Comparison of ENCODE assay signal across 1 cellular context in genomic region chr1:32221980-32222751, GRCh38.
TF ChIP-seq lines count a peak whose summit lies in the region.

Gene EIF3I, plus strand, starts transcription at chr1:32222407. Its CDS starts 35 bp downstream, at chr1:32222442.
Gene TMEM234, minus strand, starts transcription at chr1:32222353. Its CDS starts 31 bp downstream, at chr1:32222322.

TF ChIP-seq in HepG2, 621 proteins besides CTCF, POLR2A, EP300 and RAD21 (continued from another document and continues in another):
- TF ChIP-seq ZNF407 (CRISPR knock-in tag; IDR thresholded peaks at IDR 0.05; ENCODE audit: not compliant biosample characterization), result no peak
- peak; percentile 70 for TF ChIP-seq SP2 (CRISPR knock-in tag; IDR thresholded peaks at IDR 0.05)
- no peak for TF ChIP-seq IKZF1 (IDR thresholded peaks at IDR 0.05)
- TF ChIP-seq ZNF569 (CRISPR knock-in tag; IDR thresholded peaks at IDR 0.05; ENCODE audit: borderline replicate concordance), result no peak
- TF ChIP-seq AFF4 (CRISPR knock-in tag; IDR thresholded peaks at IDR 0.05), result no peak
- TF ChIP-seq ZBTB33 (CRISPR knock-in tag; IDR thresholded peaks at IDR 0.05), result no peak
- TF ChIP-seq TBX2 (CRISPR knock-in tag; IDR thresholded peaks at IDR 0.05; ENCODE audit: borderline replicate concordance), result no peak
- peak; percentile 51; the same call in 1 of the 2 replicates for TF ChIP-seq UBTF (CRISPR knock-in tag; IDR thresholded peaks at IDR 0.05)
- 0 out of 2 replicates have a peak, but pooled peaks have one; percentile 4 for TF ChIP-seq HNF4A (CRISPR knock-in tag; IDR thresholded peaks at IDR 0.05)
- peak; percentile 66; the same call in 1 of the 2 replicates for TF ChIP-seq DMAP1 (CRISPR knock-in tag; IDR thresholded peaks at IDR 0.05)
- TF ChIP-seq ZNF749 (CRISPR knock-in tag; IDR thresholded peaks at IDR 0.05; ENCODE audit: borderline replicate concordance), result no peak
- peak; percentile 17; the same call in 1 of the 2 replicates for TF ChIP-seq TFAP4 (IDR thresholded peaks at IDR 0.05; ENCODE audit: borderline replicate concordance, low read depth)
- TF ChIP-seq ZBTB2 (CRISPR knock-in tag; IDR thresholded peaks at IDR 0.05; ENCODE audit: low read depth), result peak; percentile 52; the same call in 1 of the 2 replicates
- no peak for TF ChIP-seq MIXL1 (CRISPR knock-in tag; IDR thresholded peaks at IDR 0.05)
- TF ChIP-seq NPAS2 (CRISPR knock-in tag; IDR thresholded peaks at IDR 0.05; ENCODE audit: borderline replicate concordance), result no peak
- no peak for TF ChIP-seq ZNF367 (CRISPR knock-in tag; IDR thresholded peaks at IDR 0.05; ENCODE audit: borderline replicate concordance)
- TF ChIP-seq ZUFSP (CRISPR knock-in tag; IDR thresholded peaks at IDR 0.05; ENCODE audit: borderline replicate concordance), result no peak
- peak; percentile 50; the same call in 1 of the 2 replicates for TF ChIP-seq ZFP91 (CRISPR knock-in tag; IDR thresholded peaks at IDR 0.05; ENCODE audit: borderline replicate concordance)
- peak; percentile 40 for TF ChIP-seq NRL (CRISPR knock-in tag; IDR thresholded peaks at IDR 0.05; ENCODE audit: borderline replicate concordance)
- no peak for TF ChIP-seq HMGA1 (CRISPR knock-in tag; conservative IDR thresholded peaks at IDR 0.05)
- TF ChIP-seq MYPOP (CRISPR knock-in tag; IDR thresholded peaks at IDR 0.05), result no peak
- 0 out of 2 replicates have a peak, but pooled peaks have one; percentile 21 for TF ChIP-seq ZFP82 (CRISPR knock-in tag; IDR thresholded peaks at IDR 0.05; ENCODE audit: borderline replicate concordance)
- TF ChIP-seq ZFP90 (CRISPR knock-in tag; IDR thresholded peaks at IDR 0.05; ENCODE audit: borderline replicate concordance), result no peak
- peak; percentile 39 for TF ChIP-seq POGZ (CRISPR knock-in tag; IDR thresholded peaks at IDR 0.05)
- TF ChIP-seq CSRNP1 (CRISPR knock-in tag; IDR thresholded peaks at IDR 0.05), result no peak
